ENCODE assay signal across 20 cellular contexts in the genomic region with DNA sequence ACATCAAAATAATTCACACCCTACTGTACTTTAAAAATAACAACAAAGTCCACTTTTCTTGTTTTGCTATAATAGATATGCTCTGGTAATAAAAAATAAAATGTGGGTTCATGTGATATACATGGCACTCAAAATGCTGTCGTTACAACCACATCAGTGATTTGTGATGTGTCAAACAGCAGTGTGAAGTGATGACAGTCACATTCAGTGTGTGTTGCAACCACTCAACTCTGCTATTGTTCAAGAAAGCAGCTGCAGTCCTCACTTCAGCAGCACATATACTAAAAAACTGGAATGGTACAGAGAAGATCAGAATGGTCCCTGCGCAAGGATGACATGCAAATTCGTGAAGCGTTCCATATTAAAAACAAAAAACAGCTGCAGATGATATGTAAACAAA.
"Had no signal": no experiment of that assay in that cellular context is flagged by ENCODE, and none has a peak within 500 bp of the region (broad histone marks: within the 10 kb centered on the region; RNA-seq: fewer than 3 reads in every experiment).

No MANE protein-coding gene starts in this region.

- H3K27ac Mint-ChIP-seq: activated CD4-positive, alpha-beta memory T cell treated with anti-CD3 and anti-CD28 coated beads for 36 hours; activated CD4-positive, alpha-beta T cell treated with anti-CD3 and anti-CD28 coated beads for 36 hours; activated naive CD8-positive, alpha-beta T cell; activated T-cell treated with anti-CD3 and anti-CD28 coated beads, Interleukin-2, amount 50 U/mL, for 72 hours; mesothelial cell of epicardium; neural progenitor cell had no signal

- H3K9me3 Mint-ChIP-seq: activated CD4-positive, alpha-beta memory T cell treated with anti-CD3 and anti-CD28 coated beads for 36 hours; activated T-cell treated with anti-CD3 and anti-CD28 coated beads, Interleukin-2, amount 50 U/mL, for 72 hours; neural progenitor cell had no signal

- FAIRE-seq: islet of Langerhans had no signal

- H2AFZ ChIP-seq: neural progenitor cell had no signal

- H3K9me3 ChIP-seq: lower lobe of right lung, sigmoid colon, stomach, testis, upper lobe of right lung had no signal

- H3K9ac ChIP-seq: neural progenitor cell had no signal

- H3K27me3 ChIP-seq: dorsolateral prefrontal cortex, neural progenitor cell, sigmoid colon, stomach, testis, upper lobe of right lung had no signal

- DNase-seq: activated CD4-positive, alpha-beta memory T cell treated with anti-CD3 and anti-CD28 coated beads for 36 hours; activated CD4-positive, alpha-beta T cell treated with anti-CD3 and anti-CD28 coated beads for 36 hours; activated CD8-positive, alpha-beta memory T cell treated with anti-CD3 and anti-CD28 coated beads, Interleukin-2, amount 50 U/mL, for 4 hours; activated gamma-delta T cell; activated T-cell treated with anti-CD3 and anti-CD28 coated beads, Interleukin-2, amount 50 U/mL, for 72 hours; amniotic stem cell; dorsolateral prefrontal cortex; erythroblast; left colon; lower lobe of right lung; sigmoid colon; stimulated activated CD4-positive, alpha-beta T cell treated with anti-CD3 and anti-CD28 coated beads, Interleukin-1b, Interleukin-23, amount 100 ng/mL, for 48 hours; stomach; testis; upper lobe of right lung; WERI-Rb-1 had no signal

- H3K4me3 ChIP-seq: dorsolateral prefrontal cortex, lower lobe of right lung, neural progenitor cell, sigmoid colon, stomach, testis, upper lobe of right lung had no signal

- H3K27ac ChIP-seq: dorsolateral prefrontal cortex, lower lobe of right lung, neural progenitor cell, sigmoid colon, stomach, testis, upper lobe of right lung, WERI-Rb-1 had no signal

- H3K4me1 ChIP-seq: testis had no signal

- H3K27me3 Mint-ChIP-seq: activated CD4-positive, alpha-beta memory T cell treated with anti-CD3 and anti-CD28 coated beads for 36 hours; activated CD4-positive, alpha-beta T cell treated with anti-CD3 and anti-CD28 coated beads for 36 hours; activated naive CD8-positive, alpha-beta T cell had no signal

- H3K4me2 ChIP-seq: neural progenitor cell had no signal

- H3K4me3 Mint-ChIP-seq: activated CD4-positive, alpha-beta memory T cell treated with anti-CD3 and anti-CD28 coated beads for 36 hours; activated CD4-positive, alpha-beta T cell treated with anti-CD3 and anti-CD28 coated beads for 36 hours; activated naive CD8-positive, alpha-beta T cell; activated T-cell treated with anti-CD3 and anti-CD28 coated beads, Interleukin-2, amount 50 U/mL, for 72 hours; mesothelial cell of epicardium; neural progenitor cell had no signal

- ATAC-seq: activated CD4-positive, alpha-beta T cell treated with anti-CD3 and anti-CD28 coated beads for 36 hours; activated T-cell treated with anti-CD3 and anti-CD28 coated beads, Interleukin-2, amount 50 U/mL, for 72 hours; left colon; lower lobe of right lung; upper lobe of right lung had no signal
